8 cellular contexts compared by ENCODE assay signal in the genomic region with DNA sequence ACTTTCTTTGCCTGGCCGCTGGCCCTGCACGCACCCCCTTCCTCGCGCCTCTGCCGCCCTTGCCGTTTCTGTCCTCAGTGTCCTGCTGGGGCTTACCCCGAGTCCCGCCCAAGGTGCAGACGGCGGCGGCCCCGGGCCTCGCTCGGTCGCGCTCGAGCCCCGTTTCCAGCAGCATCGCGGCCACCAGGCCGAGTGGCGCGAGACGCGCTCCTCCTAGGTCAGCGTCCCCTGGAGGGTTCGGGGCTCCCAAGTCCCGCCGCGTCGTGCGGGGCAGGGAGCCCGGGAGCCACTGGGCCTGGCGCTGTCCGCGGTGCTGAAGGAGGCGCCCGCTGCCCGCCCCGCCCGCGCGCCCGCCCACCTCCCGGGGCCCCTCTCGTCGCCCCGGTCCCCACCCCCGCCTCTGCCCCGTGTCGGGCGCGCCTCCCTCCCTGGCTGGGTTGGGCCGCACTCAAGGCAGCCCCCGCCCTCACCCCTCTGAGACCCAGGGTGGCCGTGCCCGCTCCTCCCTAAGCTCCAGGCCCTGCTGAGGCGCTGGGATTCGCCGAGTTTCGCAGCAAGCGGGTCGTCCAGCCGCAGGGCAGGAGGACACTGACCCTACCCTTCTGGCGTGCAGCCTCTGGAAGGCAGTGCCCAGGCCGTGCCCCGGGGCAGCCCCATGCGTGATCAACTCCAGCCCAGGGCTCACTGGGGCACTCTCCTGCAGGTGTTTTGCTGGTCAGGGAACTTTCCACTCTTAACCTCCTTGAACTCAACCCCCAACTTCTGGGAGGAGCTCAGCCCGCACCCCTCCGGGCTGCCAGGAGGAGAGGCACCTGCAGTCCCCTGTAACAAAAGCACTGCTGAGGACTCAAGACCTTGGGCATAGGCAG. TPM values are rescaled to one million over a fixed set of nuclear protein-coding genes. Genes with fewer than 3 reads are reported as not detected.
DNase-seq lines count a peak whose midpoint lies in the region; ATAC-seq and TF ChIP-seq lines count a peak whose summit lies in the region.
"Had no signal": no experiment of that assay in that cellular context is flagged by ENCODE, and none has a peak within 500 bp of the region (broad histone marks: within the 10 kb centered on the region; RNA-seq: fewer than 3 reads in every experiment).

Gene LHX3, minus strand, starts transcription at position 291 of the 869 bp plus-strand sequence. Its CDS starts 116 bp downstream, at position 175.

- intact Hi-C loops in natural killer cell (cut with micrococcal nuclease): no loop called here

- H2BK120ac ChIP-seq in mesendoderm (ENCODE audit: low read depth, low read length): no peak within 1 kb of the TSS

- no peak within 1 kb of the TSS for H3K56ac ChIP-seq in mesendoderm (ENCODE audit: low read length)

- TF ChIP-seq EP300 in Ishikawa (IDR thresholded peaks at IDR 0.05; ENCODE audit: borderline replicate concordance): no peak

- no peak within 1 kb of the TSS for H3K23ac ChIP-seq in mesendoderm (ENCODE audit: low read length)

- no peaks in the 10 kb centered on the region for H3K79me1 ChIP-seq in mesendoderm (ENCODE audit: low read length)

- peaks cover 45% of the 10 kb centered on the region for H3K27me3 ChIP-seq in mesendoderm (ENCODE audit: insufficient read depth, low read length, poor library complexity)

- no peak within 1 kb of the TSS for H2BK15ac ChIP-seq in mesendoderm (replicated peaks; ENCODE audit: low read depth)

- H3K4me2 ChIP-seq in mesendoderm (ENCODE audit: low read length): no peak within 1 kb of the TSS

- no peak within 1 kb of the TSS for H3K27ac Mint-ChIP-seq in endothelial cell (ENCODE audit: unreplicated experiment)
- no peak within 1 kb of the TSS for H3K27ac Mint-ChIP-seq in natural killer cell

- no peaks in the 10 kb centered on the region for H3K4me1 ChIP-seq in mesendoderm (ENCODE audit: control insufficient read depth, low read depth, low read length)

- peaks cover 13% of the 10 kb centered on the region for H3K36me3 Mint-ChIP-seq in endothelial cell (ENCODE audit: low read depth, unreplicated experiment)
- H3K36me3 Mint-ChIP-seq in natural killer cell: no peaks in the 10 kb centered on the region

- no peak within 1 kb of the TSS for H4K8ac ChIP-seq in mesendoderm (ENCODE audit: low read depth, low read length)

- ATAC-seq in natural killer cell: peak in 2 of 3 donors; percentile 56 to 69
- ATAC-seq in GM21526 (IDR thresholded peaks at IDR 0.05; ENCODE audit: low FRiP score, unreplicated experiment): no peak

- no peak within 1 kb of the TSS for H3K18ac ChIP-seq in mesendoderm (ENCODE audit: low read length)

- H3K9me3 Mint-ChIP-seq in endothelial cell (ENCODE audit: unreplicated experiment) (no peaks in the 10 kb centered on the region), natural killer cell (no peaks in the 10 kb centered on the region)

- no peak within 1 kb of the TSS for H4K5ac ChIP-seq in mesendoderm (ENCODE audit: low read length)

- H3K27me3 Mint-ChIP-seq in endothelial cell (ENCODE audit: unreplicated experiment) (peaks cover 21% of the 10 kb centered on the region), natural killer cell (ENCODE audit: low read depth in 2 of 2) (peaks cover 0 to 10% of the 10 kb centered on the region in 2 donors)

- TF ChIP-seq CTCF in endothelial cell (IDR thresholded peaks at IDR 0.05; ENCODE audit: unreplicated experiment) (no peak), natural killer cell (IDR thresholded peaks at IDR 0.05) (no peak)

- H3K4me3 Mint-ChIP-seq in endothelial cell (ENCODE audit: unreplicated experiment) (no peak within 1 kb of the TSS), natural killer cell (no peak within 1 kb of the TSS)

- H3K79me2 ChIP-seq in mesendoderm (ENCODE audit: control insufficient read depth, insufficient read depth, low read length): no peaks in the 10 kb centered on the region

- no peak within 1 kb of the TSS for H2BK5ac ChIP-seq in mesendoderm (ENCODE audit: low read length)

- H2AK5ac ChIP-seq in mesendoderm (ENCODE audit: low read length): no peak within 1 kb of the TSS

- no peaks in the 10 kb centered on the region for H3K4me1 Mint-ChIP-seq in endothelial cell (ENCODE audit: unreplicated experiment)
- H3K4me1 Mint-ChIP-seq in natural killer cell: peaks cover 10 to 14% of the 10 kb centered on the region in 2 donors

- H3K4ac ChIP-seq in mesendoderm (ENCODE audit: low read depth, low read length): no peak within 1 kb of the TSS

- TF ChIP-seq RAD21 in Ishikawa (IDR thresholded peaks at IDR 0.05; ENCODE audit: low read depth): no peak; the same call in 1 of the 2 replicates

- DNase-seq in GM03348 (ENCODE audit: low spot score) (peak; percentile 86), endothelial cell (ENCODE audit: low spot score) (peak; percentile 68), natural killer cell (peak; percentile 34), Ammon's horn (ENCODE audit: low spot score) (no peak), mesendoderm (no peak)

- H3K4me3 ChIP-seq in mesendoderm (ENCODE audit: low read length): no peak within 1 kb of the TSS

- no CpG with 5 or more reads among the region's 70 CpGs for WGBS in mesendoderm (ENCODE audit: extremely low coverage, insufficient coverage, low lambda C conversion rate)

- H3K36me3 ChIP-seq in mesendoderm (ENCODE audit: control insufficient read depth, insufficient read depth, low read length): no peaks in the 10 kb centered on the region

- no peak within 1 kb of the TSS for H3K27ac ChIP-seq in mesendoderm (ENCODE audit: low read depth, low read length)

- H3K9ac ChIP-seq in mesendoderm (ENCODE audit: low read length): no peak within 1 kb of the TSS

TF ChIP-seq in Ishikawa, 13 proteins besides CTCF, POLR2A, EP300 and RAD21:
- TF ChIP-seq, protein P1, sequence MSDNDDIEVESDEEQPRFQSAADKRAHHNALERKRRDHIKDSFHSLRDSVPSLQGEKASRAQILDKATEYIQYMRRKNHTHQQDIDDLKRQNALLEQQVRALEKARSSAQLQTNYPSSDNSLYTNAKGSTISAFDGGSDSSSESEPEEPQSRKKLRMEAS (IDR thresholded peaks at IDR 0.05): no peak; the same call in 1 of the 2 replicates
- TF ChIP-seq FOXM1 (IDR thresholded peaks at IDR 0.05; ENCODE audit: borderline replicate concordance, low read depth) (no peak), ZBTB7A (IDR thresholded peaks at IDR 0.05; ENCODE audit: low read depth) (0 out of 2 replicates have a peak, but pooled peaks have one; percentile 29), REST (IDR thresholded peaks at IDR 0.05; ENCODE audit: low read depth) (peak; percentile 87), TAF1 (IDR thresholded peaks at IDR 0.05; ENCODE audit: low read depth) (no peak)
TF ChIP-seq in Ishikawa: peak in this region for 2.

RNA-seq across cellular contexts. Expression of gene LHX3, which starts in this region (rescaled TPM):
- not detected for total RNA-seq in endothelial cell (ENCODE audit: unreplicated experiment)
- under 1 TPM in 1 of 3 donors, not detected in 2; 0.38 TPM for total RNA-seq in natural killer cell
- polyA plus RNA-seq in mesendoderm (2013, experiment 1 of 2): 0.01 TPM
- not detected for polyA plus RNA-seq in mesendoderm (2013, experiment 2 of 2)
- total RNA-seq: M059J had no signal

Comparison
In these comparisons a context has a peak if more than half of its experiments do, and no peak if none do; other contexts are left out.
1. Peak in DNase-seq in endothelial cell; RNA of the gene not detected or under 1 TPM.
2. Peak in DNase-seq and ATAC-seq in natural killer cell; RNA of the gene not detected or under 1 TPM.